ENCODE assay signal across 11 cellular contexts in the genomic region with DNA sequence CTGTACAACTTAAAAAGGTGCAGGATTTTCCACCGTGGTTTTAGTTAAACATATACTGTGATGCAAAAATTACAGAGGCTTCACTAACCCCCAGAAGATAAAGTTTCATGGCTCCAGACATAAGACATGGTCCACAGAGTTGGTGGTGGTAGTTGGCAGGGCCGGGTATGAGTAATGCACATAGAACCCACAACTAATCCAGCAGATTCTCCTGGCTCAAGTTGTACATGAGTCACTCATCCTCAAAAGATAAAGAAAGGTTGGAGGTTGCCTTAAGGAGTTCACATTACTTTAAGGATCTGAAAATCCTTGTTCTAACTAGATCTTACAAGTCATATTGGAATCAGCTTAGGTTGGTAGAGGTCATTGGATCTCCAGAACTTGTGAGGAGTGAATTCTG.
DNase-seq lines count a peak whose midpoint lies in the region; ATAC-seq, FAIRE-seq and TF ChIP-seq lines count a peak whose summit lies in the region.
"Had no signal": no experiment of that assay in that cellular context is flagged by ENCODE, and none has a peak within 500 bp of the region (broad histone marks: within the 10 kb centered on the region; RNA-seq: fewer than 3 reads in every experiment).

No MANE protein-coding gene starts in this region.

- H3K4me3 ChIP-seq in lower lobe of right lung, result no peak overlapping the region
- H3K4me3 ChIP-seq: tibial nerve had no signal

- DNase-seq in EL (peak; percentile 94), RCC 7860 (ENCODE audit: low spot score) (peak; percentile 95), renal cortical epithelial cell (ENCODE audit: low read depth) (peak; percentile 95), NCI-H774 (lab: John Stamatoyannopoulos, UW) (no peak), erythroblast (lab: John Stamatoyannopoulos, UW) (no peak), lower lobe of right lung (no peak), frontal cortex (ENCODE audit: low spot score in 2 of 2) (no peak)
- DNase-seq: NCI-H69; stimulated activated CD4-positive, alpha-beta T cell treated with anti-CD3 and anti-CD28 coated beads, Interleukin-4, amount 100 ng/mL, for 4 hours had no signal

- H3K27ac ChIP-seq in lower lobe of right lung, result no peak overlapping the region
- H3K27ac ChIP-seq: tibial nerve had no signal

- TF ChIP-seq CTCF in lower lobe of right lung (IDR thresholded peaks at IDR 0.05), result no peak

- FAIRE-seq in RCC 7860 (lab: Jason Lieb, UNC) (peak; percentile 99), frontal cortex (lab: Jason Lieb, UNC) (no peak)

- no peaks in the 10 kb centered on the region for H3K27me3 ChIP-seq in lower lobe of right lung (ENCODE audit: low read depth)
- H3K27me3 ChIP-seq: tibial nerve had no signal

- ATAC-seq in esophagus mucosa (peak; percentile 94), lower lobe of right lung (no peak)

- no peak for TF ChIP-seq POLR2A in erythroblast (IDR thresholded peaks at IDR 0.05; ENCODE audit: low read length)

- H3K9me3 ChIP-seq in lower lobe of right lung, result no peaks in the 10 kb centered on the region
- H3K9me3 ChIP-seq: tibial nerve had no signal

- H3K36me3 ChIP-seq in lower lobe of right lung, result no peaks in the 10 kb centered on the region
- H3K36me3 ChIP-seq: tibial nerve had no signal

- intact Hi-C loops in lower lobe of right lung (cut with DNase I), result no loop called here

- no peaks in the 10 kb centered on the region for H3K4me1 ChIP-seq in lower lobe of right lung

Comparison
In these comparisons a context has a peak if more than half of its experiments do, and no peak if none do; other contexts are left out.
1. DNase-seq: peak in EL (single experiment), RCC 7860 (single experiment) and renal cortical epithelial cell (single experiment); none in NCI-H774 (single experiment), erythroblast (0 of 2), lower lobe of right lung (single experiment) and frontal cortex (0 of 2).